17 cellular contexts compared by ENCODE assay signal in the genomic region with DNA sequence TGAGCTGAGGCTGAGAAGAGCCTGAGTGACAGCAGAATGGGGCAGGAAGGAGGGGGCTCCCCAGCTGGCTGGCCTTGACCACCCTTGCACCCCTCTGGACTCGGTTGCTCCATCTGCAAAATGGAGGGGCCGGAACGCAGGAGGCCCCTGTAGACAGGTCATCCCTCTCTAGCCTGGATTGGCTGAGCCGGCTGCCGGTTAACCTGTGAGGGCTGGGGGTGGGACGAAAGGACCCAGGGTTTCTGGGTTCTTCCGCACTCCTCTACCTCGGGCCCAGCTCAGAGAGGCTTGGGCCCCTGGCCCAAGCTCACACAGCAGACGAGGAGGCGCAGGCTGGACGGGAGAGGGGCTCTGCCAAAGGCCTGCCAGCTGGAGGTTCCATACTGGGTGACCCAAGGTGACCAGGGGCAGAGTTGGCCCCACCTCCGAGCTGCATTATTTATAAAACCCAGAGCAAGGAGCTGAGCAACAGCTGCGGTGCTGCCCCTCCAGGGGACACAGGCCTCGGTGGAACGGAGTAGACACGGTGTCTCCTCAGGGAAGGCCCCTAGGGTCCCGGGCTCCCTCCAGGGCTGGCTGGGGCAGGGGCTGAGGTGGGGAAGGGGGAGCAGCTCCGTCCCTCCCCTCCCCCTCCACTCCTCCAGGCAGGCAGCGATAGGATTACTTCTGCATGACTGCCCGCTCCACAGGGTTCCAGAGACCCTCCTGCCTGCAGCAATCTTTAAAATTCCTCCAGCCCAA. TPM values are rescaled to one million over a fixed set of nuclear protein-coding genes. Genes with fewer than 3 reads are reported as not detected.
DNase-seq lines count a peak whose midpoint lies in the region; ATAC-seq and TF ChIP-seq lines count a peak whose summit lies in the region.
"Had no signal": no experiment of that assay in that cellular context is flagged by ENCODE, and none has a peak within 500 bp of the region (broad histone marks: within the 10 kb centered on the region; RNA-seq: fewer than 3 reads in every experiment).

No MANE protein-coding gene starts in this region.

- TF ChIP-seq EP300 in gastroesophageal sphincter (IDR thresholded peaks at IDR 0.05) = no peak

- peak overlapping the region; percentile 69 for H3K4me3 Mint-ChIP-seq in nephron progenitor cell
- H3K4me3 Mint-ChIP-seq: immature natural killer cell had no signal

- peaks cover 19 to 100% (median 94%) of the 10 kb centered on the region in 3 donors for H3K4me1 ChIP-seq in gastroesophageal sphincter
- no peaks in the 10 kb centered on the region for H3K4me1 ChIP-seq in urinary bladder (ENCODE audit: insufficient read depth)
- peaks cover 40% of the 10 kb centered on the region for H3K4me1 ChIP-seq in BE2C

- H3K4me3 ChIP-seq in gastroesophageal sphincter = no peak overlapping the region
- H3K4me3 ChIP-seq in urinary bladder (ENCODE audit: low read depth, low read length) = no peak overlapping the region
- no peak overlapping the region for H3K4me3 ChIP-seq in BE2C (ENCODE audit: low read depth, low read length)
- H3K4me3 ChIP-seq: A549 had no signal

- DNase-seq in NCI-H2227 (lab: John Stamatoyannopoulos, UW; ENCODE audit: unreplicated experiment) (peak; percentile 67), NCI-H2227 treated with DMSO at 0.1 percent for 48 hours (lab: John Stamatoyannopoulos, UW) (no peak), nephron progenitor cell (peak; percentile 64), BE2C (no peak)
- no peak for DNase-seq in central memory CD4-positive, alpha-beta T cell
- DNase-seq: activated T-cell treated with anti-CD3 and anti-CD28 coated beads for 4 hours; amniotic stem cell; DND-41; immature natural killer cell; NCI-H226; stimulated activated naive CD4-positive, alpha-beta T cell had no signal

- TF ChIP-seq CTCF in gastroesophageal sphincter (IDR thresholded peaks at IDR 0.05) = no peak
- TF ChIP-seq CTCF in nephron progenitor cell (IDR thresholded peaks at IDR 0.05) = no peak
- no peak for TF ChIP-seq CTCF in BE2C (IDR thresholded peaks at IDR 0.05; ENCODE audit: low read depth, low read length)

- H3K27ac ChIP-seq in gastroesophageal sphincter = peak overlapping the region in 3 of 4 donors; percentile 88 to 94 (median 89)
- H3K27ac ChIP-seq in urinary bladder (ENCODE audit: low read depth) = peak overlapping the region; percentile 30
- H3K27ac ChIP-seq: neutrophil, VCaP had no signal

- H3K36me3 Mint-ChIP-seq in nephron progenitor cell (ENCODE audit: low read depth) = no peaks in the 10 kb centered on the region
- H3K36me3 Mint-ChIP-seq: immature natural killer cell had no signal

- peaks cover 22% of the 10 kb centered on the region for H3K4me1 Mint-ChIP-seq in nephron progenitor cell

- H3K36me3 ChIP-seq in gastroesophageal sphincter (peaks cover 0 to 7% of the 10 kb centered on the region in 2 donors), urinary bladder (ENCODE audit: insufficient read depth) (no peaks in the 10 kb centered on the region), BE2C (no peaks in the 10 kb centered on the region)
- H3K36me3 ChIP-seq: neutrophil had no signal

- H3K9me3 ChIP-seq in gastroesophageal sphincter (no peaks in the 10 kb centered on the region), BE2C (no peaks in the 10 kb centered on the region)
- H3K9me3 ChIP-seq: A549, neutrophil had no signal

- peak overlapping the region; percentile 93 for H3K27ac Mint-ChIP-seq in nephron progenitor cell
- H3K27ac Mint-ChIP-seq: immature natural killer cell had no signal

- ATAC-seq in gastroesophageal sphincter (no peak), HG03175 (IDR thresholded peaks at IDR 0.05; ENCODE audit: unreplicated experiment) (no peak)
- ATAC-seq: A549 had no signal

- 28% methylated on average over 6 of the region's 20 CpGs; no CpG with 5 or more reads in 1 of the 2 donors for WGBS in gastroesophageal sphincter (ENCODE audit: low coverage in 1 of 2), 2 donors
- whole genome bisulfite sequencing in urinary bladder = 49% methylated on average over 20 of the region's 20 CpGs

- H3K27me3 Mint-ChIP-seq in nephron progenitor cell (ENCODE audit: low read depth, poor library complexity) = no peaks in the 10 kb centered on the region

- TF ChIP-seq POLR2A in gastroesophageal sphincter (IDR thresholded peaks at IDR 0.05) = no peak

- H3K9me3 Mint-ChIP-seq in nephron progenitor cell = no peaks in the 10 kb centered on the region
- H3K9me3 Mint-ChIP-seq: immature natural killer cell had no signal

- H3K27me3 ChIP-seq in gastroesophageal sphincter = no peaks in the 10 kb centered on the region
- no peaks in the 10 kb centered on the region for H3K27me3 ChIP-seq in BE2C
- H3K27me3 ChIP-seq: neutrophil had no signal

RNA-seq across cellular contexts. Expression of a gene that starts 11.2 kb away (rescaled TPM):
- 10 to 100 TPM; 18.2 to 50.3 (median 27.7) TPM for total RNA-seq in gastroesophageal sphincter
- total RNA-seq in urinary bladder = 19.0 TPM
- polyA plus RNA-seq in urinary bladder = 44.8 TPM
- polyA plus RNA-seq in BE2C (2012; ENCODE audit: insufficient read depth, insufficient read length, low read depth) = 49.9 TPM

RNA-seq across cellular contexts. Expression of a gene that starts 42.2 kb away (rescaled TPM):
- total RNA-seq in gastroesophageal sphincter (10 to 100 TPM in 3 of 4 donors, 1 to 10 TPM in 1; 9.2 to 17.8 (median 10.1) TPM), urinary bladder (3.4 TPM)
- polyA plus RNA-seq in urinary bladder = 15.8 TPM
- not detected for polyA plus RNA-seq in BE2C (2012; ENCODE audit: insufficient read depth, insufficient read length, low read depth)
- polyA plus RNA-seq: A549 had no signal

Comparison
In these comparisons a context has a peak if more than half of its experiments do, and no peak if none do; other contexts are left out.
1. DNase-seq: peak in NCI-H2227 (single experiment) and nephron progenitor cell (single experiment); none in NCI-H2227 treated with DMSO at 0.1 percent for 48 hours (single experiment), BE2C (single experiment) and central memory CD4-positive, alpha-beta T cell (single experiment).